1 cellular context compared by ENCODE assay signal in the genomic region with DNA sequence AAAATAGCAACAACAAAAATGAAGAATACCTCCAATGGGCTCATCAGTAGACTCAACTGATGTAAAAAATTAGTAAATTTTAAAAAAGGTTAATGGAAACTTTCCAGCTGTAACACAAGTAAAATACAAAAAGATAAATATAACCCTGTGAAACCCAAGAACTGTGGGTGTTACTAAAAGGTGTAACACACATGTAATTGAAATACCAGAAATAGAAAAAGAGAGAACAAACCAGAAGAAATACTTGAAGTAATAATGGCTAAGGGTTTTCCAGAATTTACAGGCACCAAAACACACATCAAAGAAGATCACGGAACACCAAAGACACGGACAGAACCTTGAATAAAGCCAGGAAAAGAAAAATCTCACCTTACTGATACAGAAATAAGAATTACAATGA.
TF ChIP-seq lines count a peak whose summit lies in the region.

No MANE protein-coding gene starts in this region.

TF ChIP-seq in GM12878, 131 proteins besides CTCF, POLR2A, EP300 and RAD21 (continued from another document):
- TF ChIP-seq ZNF217 (IDR thresholded peaks at IDR 0.05) (peak; percentile 30; the same call in 1 of the 2 replicates), NR2F1 (conservative IDR thresholded peaks at IDR 0.05) (no peak), RUNX3 (IDR thresholded peaks at IDR 0.05; ENCODE audit: low read length) (0 out of 2 replicates have a peak, but pooled peaks have one; percentile 5), IKZF1 (conservative IDR thresholded peaks at IDR 0.05) (0 out of 2 replicates have a peak, but pooled peaks have one; percentile 16), BRCA1 (IDR thresholded peaks at IDR 0.05; ENCODE audit: low read depth, low read length) (no peak), IKZF2 (IDR thresholded peaks at IDR 0.05) (peak; percentile 12 to 37; a peak in 2 of 4 replicates)
